Comparison of ENCODE assay signal across 38 cellular contexts in the genomic region with DNA sequence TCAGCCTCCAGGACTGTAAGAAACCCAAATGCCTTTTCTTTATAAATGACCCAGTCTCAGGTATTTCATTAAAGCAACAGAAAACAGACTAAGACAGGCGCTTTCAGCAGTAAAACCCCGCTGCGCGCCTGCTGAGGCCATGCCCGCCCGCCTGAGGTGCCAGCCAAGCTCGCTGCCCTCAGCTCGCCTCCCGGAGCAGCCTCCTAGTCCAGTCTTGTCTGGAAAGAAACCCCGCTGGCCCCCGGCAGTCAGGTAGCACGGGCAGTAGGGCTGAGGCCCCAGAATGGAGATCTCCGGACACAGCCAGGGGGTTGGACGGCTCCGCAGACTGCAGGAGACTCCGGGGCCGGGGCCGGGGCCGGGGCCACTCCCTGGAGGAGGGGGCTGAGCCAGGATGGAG. TPM values are rescaled to one million over a fixed set of nuclear protein-coding genes. Genes with fewer than 3 reads are reported as not detected.
"Had no signal": no experiment of that assay in that cellular context is flagged by ENCODE, and none has a peak within 500 bp of the region (broad histone marks: within the 10 kb centered on the region; RNA-seq: fewer than 3 reads in every experiment).

No MANE protein-coding gene starts in this region.

- H3K27ac Mint-ChIP-seq: activated CD4-positive, alpha-beta memory T cell treated with anti-CD3 and anti-CD28 coated beads, Interleukin-2, amount 10 ng/mL, durations not matched to agents 7 days and 5 days; activated CD4-positive, alpha-beta T cell treated with anti-CD3 and anti-CD28 coated beads for 36 hours; activated CD8-positive, alpha-beta memory T cell treated with anti-CD3 and anti-CD28 coated beads, Interleukin-2, amount 10 ng/mL, durations not matched to agents 7 days and 5 days; activated CD8-positive, alpha-beta T cell treated with anti-CD3 and anti-CD28 coated beads, Interleukin-2, amount 10 ng/mL, durations not matched to agents 7 days and 5 days; activated naive CD4-positive, alpha-beta T cell treated with anti-CD3 and anti-CD28 coated beads, Interleukin-2, amount 10 ng/mL, durations not matched to agents 7 days and 5 days; activated naive CD4-positive, alpha-beta T cell treated with anti-CD3 and anti-CD28 coated beads, Interleukin-2, amount 50 U/mL, for 24 hours; activated naive CD8-positive, alpha-beta T cell; activated naive CD8-positive, alpha-beta T cell treated with anti-CD3 and anti-CD28 coated beads, Interleukin-2, amount 10 ng/mL, durations not matched to agents 7 days and 5 days; activated naive CD8-positive, alpha-beta T cell treated with anti-CD3 and anti-CD28 coated beads, Interleukin-2, amount 50 U/mL, for 24 hours; activated T-cell treated with anti-CD3 and anti-CD28 coated beads, Interleukin-2, amount 50 U/mL, for 24 hours; activated T-helper 2 cell treated with anti-CD3 and anti-CD28 coated beads, Interferon-gamma antibody, Interleukin-2, Interleukin-4, amounts not matched to agents 10 μg/mL and 5 μg/mL and 100 μg/mL, durations not matched to agents 14 hours and 24 hours and 36 hours; T-helper 1 cell treated with Interleukin-12 subunit alpha and Interleukin-12 subunit beta and Interleukin-4 antibody, amounts not matched to agents 30 μg/mL and 1 μg/mL, for 36 hours; T-helper 2 cell treated with Interferon-gamma antibody and Interleukin-4, amounts not matched to agents 5 μg/mL and 100 μg/mL, for 36 hours; WTC11 had no signal

- ATAC-seq: activated CD4-positive, alpha-beta T cell treated with anti-CD3 and anti-CD28 coated beads for 36 hours; activated CD4-positive, CD25-positive, alpha-beta regulatory T cell treated with anti-CD3 and anti-CD28 coated beads, Interleukin-2, amount 50 U/mL, for 24 hours; activated CD8-positive, alpha-beta memory T cell treated with anti-CD3 and anti-CD28 coated beads, Interleukin-2, amount 10 ng/mL, durations not matched to agents 7 days and 5 days; activated CD8-positive, alpha-beta T cell treated with anti-CD3 and anti-CD28 coated beads, Interleukin-2, amount 10 ng/mL, durations not matched to agents 7 days and 5 days; activated naive CD8-positive, alpha-beta T cell treated with anti-CD3 and anti-CD28 coated beads, Interleukin-2, amount 50 U/mL, for 24 hours; body of pancreas; WTC11 had no signal

- H3K27ac ChIP-seq: body of pancreas, brain microvascular endothelial cell, breast epithelium, VCaP had no signal

- H3K4me1 ChIP-seq: body of pancreas, breast epithelium had no signal

- H3K9me3 ChIP-seq: body of pancreas, breast epithelium had no signal

- H3K36me3 ChIP-seq: brain microvascular endothelial cell, breast epithelium had no signal

- DNase-seq: activated CD4-positive, alpha-beta memory T cell treated with anti-CD3 and anti-CD28 coated beads, Interleukin-2, amount 10 ng/mL, durations not matched to agents 7 days and 5 days; activated CD4-positive, alpha-beta T cell treated with anti-CD3 and anti-CD28 coated beads for 1 hour; activated CD4-positive, alpha-beta T cell treated with anti-CD3 and anti-CD28 coated beads for 36 hours; activated CD4-positive, alpha-beta T cell treated with anti-CD3 and anti-CD28 coated beads for 48 hours; activated CD4-positive, alpha-beta T cell treated with anti-CD3 and anti-CD28 coated beads, Interleukin-2, amount 10 ng/mL, durations not matched to agents 7 days and 5 days; activated CD4-positive, alpha-beta T cell treated with anti-CD3 and anti-CD28 coated beads, Interleukin-2, amount 50 U/mL, for 48 hours; activated CD4-positive, CD25-positive, alpha-beta regulatory T cell; activated CD8-positive, alpha-beta memory T cell treated with anti-CD3 and anti-CD28 coated beads for 24 hours; activated CD8-positive, alpha-beta memory T cell treated with anti-CD3 and anti-CD28 coated beads, Interleukin-2, amount 10 ng/mL, durations not matched to agents 7 days and 5 days; activated CD8-positive, alpha-beta memory T cell treated with anti-CD3 and anti-CD28 coated beads, Interleukin-2, amount 50 U/mL, for 48 hours; activated CD8-positive, alpha-beta T cell treated with anti-CD3 and anti-CD28 coated beads, Interleukin-2, amount 10 ng/mL, durations not matched to agents 7 days and 5 days; activated effector memory CD4-positive, alpha-beta T cell treated with Interleukin-2 at 50 U/mL for 16 hours; activated gamma-delta T cell; activated naive CD4-positive, alpha-beta T cell treated with anti-CD3 and anti-CD28 coated beads, Interleukin-2, amount 10 ng/mL, durations not matched to agents 7 days and 5 days; activated naive CD4-positive, alpha-beta T cell treated with Interleukin-2 at 50 U/mL for 16 hours; activated naive CD8-positive, alpha-beta T cell treated with anti-CD3 and anti-CD28 coated beads, Interleukin-2, amount 10 ng/mL, durations not matched to agents 7 days and 5 days; activated naive CD8-positive, alpha-beta T cell treated with anti-CD3 and anti-CD28 coated beads, Interleukin-2, amount 50 U/mL, for 24 hours; activated T-cell treated with anti-CD3 and anti-CD28 coated beads, Interleukin-2, amount 50 U/mL, for 24 hours; activated T-cell treated with anti-CD3 and anti-CD28 coated beads, Interleukin-2, amount 50 U/mL, for 48 hours; amygdala; anterior cingulate cortex; body of pancreas; brain microvascular endothelial cell; central memory CD4-positive, alpha-beta T cell; T-helper 1 cell; T-helper 2 cell; T-helper 9 cell had no signal

- H3K4me1 Mint-ChIP-seq: activated naive CD4-positive, alpha-beta T cell treated with anti-CD3 and anti-CD28 coated beads, Interleukin-2, amount 10 ng/mL, durations not matched to agents 7 days and 5 days had no signal

- H3K4me3 Mint-ChIP-seq: activated CD4-positive, alpha-beta memory T cell treated with anti-CD3 and anti-CD28 coated beads, Interleukin-2, amount 10 ng/mL, durations not matched to agents 7 days and 5 days; activated CD4-positive, alpha-beta T cell treated with anti-CD3 and anti-CD28 coated beads for 36 hours; activated CD4-positive, alpha-beta T cell treated with anti-CD3 and anti-CD28 coated beads, Interleukin-2, amount 10 ng/mL, durations not matched to agents 7 days and 5 days; activated CD8-positive, alpha-beta memory T cell treated with anti-CD3 and anti-CD28 coated beads, Interleukin-2, amount 10 ng/mL, durations not matched to agents 7 days and 5 days; activated CD8-positive, alpha-beta T cell treated with anti-CD3 and anti-CD28 coated beads, Interleukin-2, amount 10 ng/mL, durations not matched to agents 7 days and 5 days; activated naive CD4-positive, alpha-beta T cell treated with anti-CD3 and anti-CD28 coated beads, Interleukin-2, amount 10 ng/mL, durations not matched to agents 7 days and 5 days; activated naive CD4-positive, alpha-beta T cell treated with anti-CD3 and anti-CD28 coated beads, Interleukin-2, amount 50 U/mL, for 24 hours; activated naive CD8-positive, alpha-beta T cell; activated naive CD8-positive, alpha-beta T cell treated with anti-CD3 and anti-CD28 coated beads, Interleukin-2, amount 10 ng/mL, durations not matched to agents 7 days and 5 days; activated naive CD8-positive, alpha-beta T cell treated with anti-CD3 and anti-CD28 coated beads, Interleukin-2, amount 50 U/mL, for 24 hours; activated T-cell treated with anti-CD3 and anti-CD28 coated beads, Interleukin-2, amount 50 U/mL, for 24 hours; T-helper 1 cell treated with Interleukin-12 subunit alpha and Interleukin-12 subunit beta and Interleukin-4 antibody, amounts not matched to agents 30 μg/mL and 1 μg/mL, for 36 hours; T-helper 2 cell treated with Interferon-gamma antibody and Interleukin-4, amounts not matched to agents 5 μg/mL and 100 μg/mL, for 36 hours; WTC11 had no signal

- H3K9me3 Mint-ChIP-seq: activated CD4-positive, alpha-beta memory T cell treated with anti-CD3 and anti-CD28 coated beads, Interleukin-2, amount 10 ng/mL, durations not matched to agents 7 days and 5 days; activated CD4-positive, alpha-beta T cell treated with anti-CD3 and anti-CD28 coated beads, Interleukin-2, amount 10 ng/mL, durations not matched to agents 7 days and 5 days; activated naive CD4-positive, alpha-beta T cell treated with anti-CD3 and anti-CD28 coated beads, Interleukin-2, amount 10 ng/mL, durations not matched to agents 7 days and 5 days; activated naive CD4-positive, alpha-beta T cell treated with anti-CD3 and anti-CD28 coated beads, Interleukin-2, amount 50 U/mL, for 24 hours; activated naive CD8-positive, alpha-beta T cell treated with anti-CD3 and anti-CD28 coated beads, Interleukin-2, amount 10 ng/mL, durations not matched to agents 7 days and 5 days; activated naive CD8-positive, alpha-beta T cell treated with anti-CD3 and anti-CD28 coated beads, Interleukin-2, amount 50 U/mL, for 24 hours; activated T-cell treated with anti-CD3 and anti-CD28 coated beads, Interleukin-2, amount 50 U/mL, for 24 hours; activated T-helper 2 cell treated with anti-CD3 and anti-CD28 coated beads, Interferon-gamma antibody, Interleukin-2, Interleukin-4, amounts not matched to agents 10 μg/mL and 5 μg/mL and 100 μg/mL, durations not matched to agents 14 hours and 24 hours and 36 hours; T-helper 1 cell treated with Interleukin-12 subunit alpha and Interleukin-12 subunit beta and Interleukin-4 antibody, amounts not matched to agents 30 μg/mL and 1 μg/mL, for 36 hours; T-helper 2 cell treated with Interferon-gamma antibody and Interleukin-4, amounts not matched to agents 5 μg/mL and 100 μg/mL, for 36 hours; WTC11 had no signal

- H3K4me3 ChIP-seq: body of pancreas, breast epithelium had no signal

- H3K27me3 ChIP-seq: body of pancreas, breast epithelium had no signal

- H3K36me3 Mint-ChIP-seq: activated naive CD4-positive, alpha-beta T cell treated with anti-CD3 and anti-CD28 coated beads, Interleukin-2, amount 10 ng/mL, durations not matched to agents 7 days and 5 days; activated naive CD4-positive, alpha-beta T cell treated with anti-CD3 and anti-CD28 coated beads, Interleukin-2, amount 50 U/mL, for 24 hours; activated naive CD8-positive, alpha-beta T cell; activated naive CD8-positive, alpha-beta T cell treated with anti-CD3 and anti-CD28 coated beads, Interleukin-2, amount 10 ng/mL, durations not matched to agents 7 days and 5 days; WTC11 had no signal

RNA-seq across cellular contexts. Expression of a gene that starts 32.0 kb away (rescaled TPM):
- total RNA-seq: activated CD4-positive, alpha-beta T cell treated with anti-CD3 and anti-CD28 coated beads, Interleukin-2, amount 10 ng/mL, durations not matched to agents 7 days and 5 days; activated CD8-positive, alpha-beta memory T cell treated with anti-CD3 and anti-CD28 coated beads, Interleukin-2, amount 10 ng/mL, durations not matched to agents 7 days and 5 days; activated CD8-positive, alpha-beta T cell treated with anti-CD3 and anti-CD28 coated beads, Interleukin-2, amount 10 ng/mL, durations not matched to agents 7 days and 5 days; activated T-helper 2 cell treated with anti-CD3 and anti-CD28 coated beads, Interferon-gamma antibody, Interleukin-2, Interleukin-4, amounts not matched to agents 10 μg/mL and 5 μg/mL and 100 μg/mL, durations not matched to agents 14 hours and 24 hours and 36 hours; astrocyte; body of pancreas; cardiac septum; WTC11 had no signal
